In genomic region chr1:44700573-44700972, GRCh38 we compare ENCODE assay signal across 3 cellular contexts.
A peak's percentile ranks its signal among the peaks of the same experiment; 100 is the strongest.
TF ChIP-seq lines count a peak whose summit lies in the region.

No MANE protein-coding gene starts in this region.

TF ChIP-seq in A549, 52 proteins besides CTCF, POLR2A, EP300 and RAD21:
- TF ChIP-seq CHD2 (IDR thresholded peaks at IDR 0.05; ENCODE audit: low read length, partially characterized antibody) (no peak), HOXB5 (CRISPR knock-in tag; IDR thresholded peaks at IDR 0.05) (no peak), RFX5 (IDR thresholded peaks at IDR 0.05) (no peak), HEYL (CRISPR knock-in tag; IDR thresholded peaks at IDR 0.05) (no peak), SREBF2 (IDR thresholded peaks at IDR 0.05) (no peak), ESRRA (IDR thresholded peaks at IDR 0.05; ENCODE audit: borderline replicate concordance, low read length) (no peak), RNF2 (IDR thresholded peaks at IDR 0.05; ENCODE audit: borderline replicate concordance, low read depth) (no peak), KDM5A (IDR thresholded peaks at IDR 0.05) (no peak), HDAC2 (IDR thresholded peaks at IDR 0.05) (no peak), MAX (IDR thresholded peaks at IDR 0.05) (no peak), RARB (CRISPR knock-in tag; IDR thresholded peaks at IDR 0.05) (no peak), ZC3H11A (IDR thresholded peaks at IDR 0.05) (no peak)

TF ChIP-seq in HEK293, 187 proteins besides CTCF, POLR2A, EP300 and RAD21:
- TF ChIP-seq MZF1 (tag by site-specific recombination; IDR thresholded peaks at IDR 0.05; ENCODE audit: borderline replicate concordance) = peak; percentile 40; the same call in 1 of the 2 replicates
- TF ChIP-seq ZNF449 (tag by site-specific recombination; IDR thresholded peaks at IDR 0.05) = no peak
- TF ChIP-seq ZNF791 (tag by site-specific recombination; IDR thresholded peaks at IDR 0.05) = no peak

TF ChIP-seq in K562, 482 proteins besides CTCF, POLR2A, EP300 and RAD21:
- no peak for TF ChIP-seq ARID2 (IDR thresholded peaks at IDR 0.05)
- TF ChIP-seq, protein P1, sequence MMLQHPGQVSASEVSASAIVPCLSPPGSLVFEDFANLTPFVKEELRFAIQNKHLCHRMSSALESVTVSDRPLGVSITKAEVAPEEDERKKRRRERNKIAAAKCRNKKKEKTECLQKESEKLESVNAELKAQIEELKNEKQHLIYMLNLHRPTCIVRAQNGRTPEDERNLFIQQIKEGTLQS (IDR thresholded peaks at IDR 0.05) = 0 out of 2 replicates have a peak, but pooled peaks have one; percentile 32
- TF ChIP-seq, protein P1 (CRISPR knock-in tag; conservative IDR thresholded peaks at IDR 0.05) = no peak
